Comparison of ENCODE assay signal across 1 cellular context in the genomic region with DNA sequence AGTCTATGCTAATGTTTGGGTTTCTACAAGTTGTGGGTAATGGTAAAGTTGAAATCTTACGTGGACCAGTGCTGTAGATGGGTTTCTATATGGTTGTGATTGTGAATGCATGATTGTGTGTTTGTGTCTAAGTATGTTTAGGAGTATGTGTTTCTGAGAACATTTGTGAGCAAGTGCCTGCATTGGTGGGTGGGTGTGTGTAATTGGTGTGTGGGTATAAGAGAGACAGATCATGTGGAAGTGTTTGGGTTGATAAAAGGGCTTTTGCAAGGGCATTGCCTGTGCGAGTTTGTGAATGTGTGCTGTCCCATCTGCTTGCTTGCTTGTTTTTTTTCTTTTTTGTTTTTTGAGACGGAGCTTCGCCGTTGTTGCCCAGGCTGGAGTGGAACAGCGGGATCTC.
TF ChIP-seq lines count a peak whose summit lies in the region.

No MANE protein-coding gene starts in this region.

TF ChIP-seq in HEK293, 187 proteins besides CTCF, POLR2A, EP300 and RAD21 (continued from another document):
- TF ChIP-seq ZNF398 (tag by site-specific recombination; IDR thresholded peaks at IDR 0.05), result no peak
- no peak for TF ChIP-seq PRDM4 (tag by site-specific recombination; IDR thresholded peaks at IDR 0.05)
- TF ChIP-seq ZNF501 (tag by site-specific recombination; IDR thresholded peaks at IDR 0.05), result no peak
- TF ChIP-seq ZFHX2 (tag by site-specific recombination; conservative IDR thresholded peaks at IDR 0.05), result peak; percentile 96
